In the genomic region with DNA sequence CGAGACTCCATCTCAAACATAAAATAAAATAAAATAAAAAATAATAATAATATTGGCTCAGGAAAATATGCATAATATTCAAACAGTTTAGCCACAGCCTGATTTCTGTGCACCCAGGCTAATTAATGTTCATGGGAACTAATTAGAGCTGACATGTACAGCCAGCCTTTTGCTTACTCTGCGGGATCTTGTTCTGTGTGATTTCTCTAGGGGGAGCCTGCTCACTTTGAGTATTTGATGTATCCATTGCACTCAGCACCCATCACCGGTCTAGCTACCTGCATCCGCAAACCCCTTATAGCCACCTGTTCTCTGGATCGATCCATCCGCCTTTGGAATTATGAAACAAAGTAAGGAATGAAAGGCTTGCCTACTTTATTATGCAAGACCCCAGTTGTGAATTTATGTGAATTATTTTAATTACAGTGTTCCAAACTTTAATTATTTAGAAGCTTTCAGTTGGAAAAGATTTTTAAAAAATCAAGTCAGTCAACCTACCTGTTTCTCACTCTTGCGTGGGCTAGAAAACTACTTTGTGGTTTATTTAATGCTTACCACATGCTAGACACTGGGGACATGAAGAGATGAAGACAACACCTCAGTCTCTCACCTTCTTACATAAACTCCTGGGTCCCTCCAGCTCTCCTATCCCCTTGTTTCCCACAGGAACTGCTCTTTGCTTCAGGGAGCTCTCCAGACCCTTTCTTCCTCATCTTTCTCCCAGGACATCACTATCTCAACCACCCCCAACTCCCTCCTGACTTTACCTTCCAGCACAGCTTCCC, we compare ENCODE assay signal across 20 cellular contexts. TPM values are rescaled to one million over a fixed set of nuclear protein-coding genes. Genes with fewer than 3 reads are reported as not detected.
DNase-seq lines count a peak whose midpoint lies in the region; ATAC-seq and TF ChIP-seq lines count a peak whose summit lies in the region.
"Had no signal": no experiment of that assay in that cellular context is flagged by ENCODE, and none has a peak within 500 bp of the region (broad histone marks: within the 10 kb centered on the region; RNA-seq: fewer than 3 reads in every experiment).

No MANE protein-coding gene starts in this region.

- ATAC-seq in WTC11 (peak; percentile 69), heart right ventricle (no peak)
- ATAC-seq: activated T-helper 17 cell treated with anti-CD3 and anti-CD28 coated beads, Interleukin-2, amount 50 U/mL, for 72 hours; left lung had no signal

- H3K4me3 Mint-ChIP-seq in WTC11: no peak overlapping the region
- H3K4me3 Mint-ChIP-seq in CD8-positive, alpha-beta memory T cell: no peak overlapping the region
- H3K4me3 Mint-ChIP-seq: activated naive CD8-positive, alpha-beta T cell treated with anti-CD3 and anti-CD28 coated beads, Interleukin-2, amount 10 ng/mL, durations not matched to agents 7 days and 5 days; activated T-helper 17 cell treated with anti-CD3 and anti-CD28 coated beads, Interleukin-2, amount 50 U/mL, for 72 hours; CD4-positive, CD25-positive, alpha-beta regulatory T cell; T-helper 1 cell treated with Interleukin-12 subunit alpha and Interleukin-12 subunit beta and Interleukin-4 antibody, amounts not matched to agents 30 μg/mL and 1 μg/mL, for 36 hours had no signal

- H3K9me3 ChIP-seq in CD8-positive, alpha-beta memory T cell (ENCODE audit: low read length): no peaks in the 10 kb centered on the region
- peaks cover 0 to 18% (median 0%) of the 10 kb centered on the region in 11 donors for H3K9me3 ChIP-seq in heart right ventricle
- H3K9me3 ChIP-seq: colonic mucosa, thyroid gland had no signal

- WGBS in heart right ventricle, 2 donors: 82 to 88% methylated on average over 7 of the region's 7 CpGs

- no peak overlapping the region for H3K27ac Mint-ChIP-seq in WTC11
- no peak overlapping the region for H3K27ac Mint-ChIP-seq in CD8-positive, alpha-beta memory T cell
- H3K27ac Mint-ChIP-seq: activated naive CD8-positive, alpha-beta T cell treated with anti-CD3 and anti-CD28 coated beads, Interleukin-2, amount 10 ng/mL, durations not matched to agents 7 days and 5 days; activated T-helper 17 cell treated with anti-CD3 and anti-CD28 coated beads, Interleukin-2, amount 50 U/mL, for 72 hours; CD4-positive, CD25-positive, alpha-beta regulatory T cell; T-helper 1 cell treated with Interleukin-12 subunit alpha and Interleukin-12 subunit beta and Interleukin-4 antibody, amounts not matched to agents 30 μg/mL and 1 μg/mL, for 36 hours had no signal

- no peaks in the 10 kb centered on the region for H3K36me3 ChIP-seq in CD8-positive, alpha-beta memory T cell (ENCODE audit: insufficient read depth, low read length)
- no peaks in the 10 kb centered on the region for H3K36me3 ChIP-seq in heart right ventricle
- H3K36me3 ChIP-seq: colonic mucosa, left lung, thyroid gland had no signal

- no peak overlapping the region for H3K27ac ChIP-seq in CD8-positive, alpha-beta memory T cell (ENCODE audit: low read depth, low read length)
- no peak overlapping the region for H3K27ac ChIP-seq in heart right ventricle
- H3K27ac ChIP-seq: colonic mucosa, left lung, thyroid gland had no signal

- H3K27me3 Mint-ChIP-seq in WTC11 (ENCODE audit: low read depth): no peaks in the 10 kb centered on the region
- peaks cover 6 to 30% of the 10 kb centered on the region in 2 donors for H3K27me3 Mint-ChIP-seq in CD8-positive, alpha-beta memory T cell

- H3K4me3 ChIP-seq in CD8-positive, alpha-beta memory T cell (ENCODE audit: low read length): no peak overlapping the region
- no peak overlapping the region for H3K4me3 ChIP-seq in heart right ventricle
- H3K4me3 ChIP-seq: colonic mucosa, left lung, thyroid gland had no signal

- intact Hi-C loops in cardiac septum (cut with DNase I): no loop called here
- intact Hi-C loops in heart right ventricle (cut with DNase I): no loop called here

- DNase-seq in NCI-H82 (lab: John Stamatoyannopoulos, UW) (peak; percentile 27), NCI-H82 treated with DMSO at 0.1 percent for 48 hours (lab: John Stamatoyannopoulos, UW; ENCODE audit: unreplicated experiment) (no peak), NCI-H1105 (lab: John Stamatoyannopoulos, UW) (peak; percentile 11), WTC11 (ENCODE audit: low spot score) (no peak), retina (peak; percentile 9), cardiac septum (ENCODE audit: low spot score) (no peak), heart right ventricle (no peak)
- DNase-seq in CD8-positive, alpha-beta memory T cell: no peak
- DNase-seq: activated CD4-positive, alpha-beta T cell treated with anti-CD3 and anti-CD28 coated beads, Interleukin-2, amount 50 U/mL, for 1 hour; activated naive CD8-positive, alpha-beta T cell treated with anti-CD3 and anti-CD28 coated beads, Interleukin-2, amount 10 ng/mL, durations not matched to agents 7 days and 5 days; CD4-positive, CD25-positive, alpha-beta regulatory T cell; colonic mucosa; DMS53; H7; left lung; OCI-M1; stimulated activated naive CD4-positive, alpha-beta T cell; thyroid gland had no signal

- no peaks in the 10 kb centered on the region for H3K4me1 ChIP-seq in CD8-positive, alpha-beta memory T cell (ENCODE audit: insufficient read depth, low read length)
- H3K4me1 ChIP-seq in heart right ventricle: no peaks in the 10 kb centered on the region
- H3K4me1 ChIP-seq: colonic mucosa, left lung, thyroid gland had no signal

- CTCF ChIA-PET in WTC11 (lab: Charles Lee): interaction anchor here (1.1 to 1.5 kb wide), 5 partner anchors 10 to 161 kb away, joined by 3 to 10 read pairs (median 5); partner anchors contain the start of gene CDC20
- CTCF ChIA-PET in CD8-positive, alpha-beta memory T cell (lab: Charles Lee): no interaction called here

- POLR2A ChIA-PET in WTC11 (lab: Charles Lee): interaction anchor here (0.6 to 1.0 kb wide), 3 partner anchors 9 to 584 kb away, joined by 3 to 6 read pairs (median 4); no protein-coding TSS in a partner anchor
- POLR2A ChIA-PET in CD8-positive, alpha-beta memory T cell (lab: Charles Lee): no interaction called here

- peaks cover 3% of the 10 kb centered on the region; the same call in 1 of the 2 replicates for H3K4me1 Mint-ChIP-seq in WTC11
- no peaks in the 10 kb centered on the region for H3K4me1 Mint-ChIP-seq in CD8-positive, alpha-beta memory T cell
- H3K4me1 Mint-ChIP-seq: activated naive CD8-positive, alpha-beta T cell treated with anti-CD3 and anti-CD28 coated beads, Interleukin-2, amount 10 ng/mL, durations not matched to agents 7 days and 5 days; activated T-helper 17 cell treated with anti-CD3 and anti-CD28 coated beads, Interleukin-2, amount 50 U/mL, for 72 hours; CD4-positive, CD25-positive, alpha-beta regulatory T cell had no signal

- H3K36me3 Mint-ChIP-seq in WTC11: peaks cover 2% of the 10 kb centered on the region; the same call in 1 of the 2 replicates
- no peaks in the 10 kb centered on the region for H3K36me3 Mint-ChIP-seq in CD8-positive, alpha-beta memory T cell
- H3K36me3 Mint-ChIP-seq: activated naive CD8-positive, alpha-beta T cell treated with anti-CD3 and anti-CD28 coated beads, Interleukin-2, amount 10 ng/mL, durations not matched to agents 7 days and 5 days; CD4-positive, CD25-positive, alpha-beta regulatory T cell had no signal

- TF ChIP-seq CTCF in WTC11 (IDR thresholded peaks at IDR 0.05) (no peak), heart right ventricle (IDR thresholded peaks at IDR 0.05) (no peak)

- H3K9me3 Mint-ChIP-seq in WTC11: peaks cover 9% of the 10 kb centered on the region
- H3K9me3 Mint-ChIP-seq in CD8-positive, alpha-beta memory T cell: peaks cover 7 to 11% (median 10%) of the 10 kb centered on the region in 5 donors

- no peaks in the 10 kb centered on the region for H3K27me3 ChIP-seq in CD8-positive, alpha-beta memory T cell (ENCODE audit: insufficient read depth, low read length, poor library complexity, severe bottlenecking)
- no peaks in the 10 kb centered on the region for H3K27me3 ChIP-seq in heart right ventricle
- H3K27me3 ChIP-seq: colonic mucosa, left lung, thyroid gland had no signal

TF ChIP-seq in WTC11, 78 proteins besides CTCF, POLR2A, EP300 and RAD21 (continues in another document):
- TF ChIP-seq ZNF425 (CRISPR knock-in tag; conservative IDR thresholded peaks at IDR 0.05): no peak
- no peak for TF ChIP-seq NFE2L1 (CRISPR knock-in tag; IDR thresholded peaks at IDR 0.05)
- TF ChIP-seq, protein P1, sequence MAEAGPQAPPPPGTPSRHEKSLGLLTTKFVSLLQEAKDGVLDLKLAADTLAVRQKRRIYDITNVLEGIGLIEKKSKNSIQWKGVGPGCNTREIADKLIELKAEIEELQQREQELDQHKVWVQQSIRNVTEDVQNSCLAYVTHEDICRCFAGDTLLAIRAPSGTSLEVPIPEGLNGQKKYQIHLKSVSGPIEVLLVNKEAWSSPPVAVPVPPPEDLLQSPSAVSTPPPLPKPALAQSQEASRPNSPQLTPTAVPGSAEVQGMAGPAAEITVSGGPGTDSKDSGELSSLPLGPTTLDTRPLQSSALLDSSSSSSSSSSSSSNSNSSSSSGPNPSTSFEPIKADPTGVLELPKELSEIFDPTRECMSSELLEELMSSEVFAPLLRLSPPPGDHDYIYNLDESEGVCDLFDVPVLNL (CRISPR knock-in tag; IDR thresholded peaks at IDR 0.05; ENCODE audit: borderline replicate concordance, low read depth): no peak
- TF ChIP-seq ETV6 (CRISPR knock-in tag; IDR thresholded peaks at IDR 0.05): no peak

RNA-seq across cellular contexts. Expression of gene CFAP57, which starts 25.4 kb away (rescaled TPM):
- 0.27 to 0.78 TPM (median 0.42 TPM) in 3 replicates for total RNA-seq in WTC11 (2021)
- total RNA-seq in cardiac septum: 0.13 TPM
- total RNA-seq in CD8-positive, alpha-beta memory T cell: under 1 TPM; 0.26 to 0.33 TPM
- polyA plus RNA-seq in CD8-positive, alpha-beta memory T cell: not detected
- under 1 TPM in 5 of 10 donors, not detected in 5; 0.10 to 0.35 (median 0.16) TPM for total RNA-seq in heart right ventricle
- under 1 TPM; 0.09 to 0.29 TPM for polyA plus RNA-seq in heart right ventricle
- total RNA-seq: activated naive CD8-positive, alpha-beta T cell treated with anti-CD3 and anti-CD28 coated beads, Interleukin-2, amount 10 ng/mL, durations not matched to agents 7 days and 5 days; CD4-positive, CD25-positive, alpha-beta regulatory T cell had no signal

RNA-seq across cellular contexts. Expression of gene EBNA1BP2, which starts 25.4 kb away (rescaled TPM):
- total RNA-seq in WTC11 (2021) (66.7 to 93.7 TPM (median 67.7 TPM) in 3 replicates), cardiac septum (26.7 TPM), heart right ventricle (10 to 100 TPM; 18.8 to 35.9 (median 25.9) TPM)
- 100 to 1,000 TPM; 168 to 173 TPM for total RNA-seq in CD8-positive, alpha-beta memory T cell
- polyA plus RNA-seq in CD8-positive, alpha-beta memory T cell: 53.9 TPM
- 100 to 1,000 TPM in 1 of 2 donors, 10 to 100 TPM in 1; 22.1 to 121 TPM for polyA plus RNA-seq in heart right ventricle

Comparison
In these comparisons a context has a peak if more than half of its experiments do, and no peak if none do; other contexts are left out.
1. DNase-seq: peak in NCI-H82 (single experiment), NCI-H1105 (single experiment) and retina (single experiment); none in NCI-H82 treated with DMSO at 0.1 percent for 48 hours (single experiment), WTC11 (single experiment), cardiac septum (single experiment), CD8-positive, alpha-beta memory T cell (0 of 5) and heart right ventricle (0 of 2).